Comparison of ENCODE assay signal across 1 cellular context in the genomic region with DNA sequence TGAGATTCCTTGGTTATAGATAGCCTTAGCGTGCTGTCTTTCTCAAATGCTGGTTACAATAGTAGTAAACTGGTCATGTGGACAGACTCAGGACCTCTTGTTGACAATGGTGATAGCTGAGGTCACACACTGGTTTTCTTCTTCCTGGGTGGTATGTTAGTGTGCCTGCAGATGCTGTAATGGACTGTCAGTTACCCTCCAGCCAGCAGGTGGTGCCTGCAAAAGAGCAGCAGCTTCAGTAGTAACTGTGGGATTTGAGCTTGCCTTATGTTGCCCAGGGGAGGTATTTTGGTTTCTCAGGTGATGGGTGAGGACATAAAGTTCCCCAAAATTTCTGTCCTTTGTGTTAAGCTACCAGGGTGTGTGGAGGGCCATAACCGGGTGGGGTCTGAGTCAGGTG.
TF ChIP-seq lines count a peak whose summit lies in the region.

No MANE protein-coding gene starts in this region.

TF ChIP-seq in H1, 55 proteins besides CTCF, POLR2A, EP300 and RAD21 (continued from another document):
- TF ChIP-seq KDM5A (IDR thresholded peaks at IDR 0.05; ENCODE audit: low read length) = no peak
- no peak for TF ChIP-seq BRCA1 (IDR thresholded peaks at IDR 0.05; ENCODE audit: low read depth, low read length)
- no peak for TF ChIP-seq POU5F1 (IDR thresholded peaks at IDR 0.05; ENCODE audit: low read depth, low read length)
- TF ChIP-seq BACH1 (IDR thresholded peaks at IDR 0.05; ENCODE audit: low read length) = no peak
- no peak for TF ChIP-seq ZNF274 (IDR thresholded peaks at IDR 0.05; ENCODE audit: borderline replicate concordance, extremely low read depth, low read length)
